In genomic region chr3:161700998-161701397, GRCh38 we compare ENCODE assay signal across 13 cellular contexts.
DNase-seq lines count a peak whose midpoint lies in the region; ATAC-seq lines count a peak whose summit lies in the region.
"Had no signal": no experiment of that assay in that cellular context is flagged by ENCODE, and none has a peak within 500 bp of the region (broad histone marks: within the 10 kb centered on the region; RNA-seq: fewer than 3 reads in every experiment).

No MANE protein-coding gene starts in this region.

- H3K4me1 Mint-ChIP-seq in activated T-cell treated with anti-CD3 and anti-CD28 coated beads, Interleukin-2, amount 50 U/mL, for 4 hours (ENCODE audit: low read depth) = no peaks in the 10 kb centered on the region
- H3K4me1 Mint-ChIP-seq in activated naive CD4-positive, alpha-beta T cell treated with anti-CD3 and anti-CD28 coated beads, Interleukin-2, amount 10 ng/mL, durations not matched to agents 7 days and 5 days = no peaks in the 10 kb centered on the region
- H3K4me1 Mint-ChIP-seq: stimulated activated naive B cell treated with anti-CD40 and anti-IgM and Interleukin-4, amounts not matched to agents 10 μg/mL and 1 μg/mL and 100 μg/mL, for 72 hours had no signal

- DNase-seq in SHP77 (lab: John Stamatoyannopoulos, UW) = peak; percentile 38 to 48
- DNase-seq in SHP77 treated with DMSO at 0.1 percent for 48 hours (lab: John Stamatoyannopoulos, UW) = no peak
- peak; percentile 48 for DNase-seq in NCI-H1105 treated with DMSO at 0.1 percent for 48 hours (lab: John Stamatoyannopoulos, UW)
- DNase-seq in sciatic nerve (ENCODE audit: low spot score) = no peak
- no peak for DNase-seq in DMS79 (lab: John Stamatoyannopoulos, UW)
- no peak for DNase-seq in activated T-cell treated with anti-CD3 and anti-CD28 coated beads, Interleukin-2, amount 50 U/mL, for 4 hours
- no peak for DNase-seq in activated naive CD4-positive, alpha-beta T cell treated with anti-CD3 and anti-CD28 coated beads, Interleukin-2, amount 10 ng/mL, durations not matched to agents 7 days and 5 days
- DNase-seq: ACHN; dermis blood vessel endothelial cell; stimulated activated naive B cell treated with anti-CD40 and anti-IgM and Interleukin-4, amounts not matched to agents 10 μg/mL and 1 μg/mL and 100 μg/mL, for 72 hours had no signal

- H3K36me3 Mint-ChIP-seq in activated T-cell treated with anti-CD3 and anti-CD28 coated beads, Interleukin-2, amount 50 U/mL, for 4 hours (ENCODE audit: insufficient read depth) = no peaks in the 10 kb centered on the region
- no peaks in the 10 kb centered on the region for H3K36me3 Mint-ChIP-seq in activated naive CD4-positive, alpha-beta T cell treated with anti-CD3 and anti-CD28 coated beads, Interleukin-2, amount 10 ng/mL, durations not matched to agents 7 days and 5 days
- H3K36me3 Mint-ChIP-seq: activated naive CD8-positive, alpha-beta T cell; stimulated activated naive B cell treated with anti-CD40 and anti-IgM and Interleukin-4, amounts not matched to agents 10 μg/mL and 1 μg/mL and 100 μg/mL, for 72 hours had no signal

- ATAC-seq in HG02759 (IDR thresholded peaks at IDR 0.05; ENCODE audit: unreplicated experiment) (peak; percentile 65), sciatic nerve (peak; percentile 39)
- ATAC-seq in activated T-cell treated with anti-CD3 and anti-CD28 coated beads, Interleukin-2, amount 50 U/mL, for 4 hours = no peak
- ATAC-seq: heart left ventricle; stimulated activated naive B cell treated with anti-CD40 and anti-IgM and Interleukin-4, amounts not matched to agents 10 μg/mL and 1 μg/mL and 100 μg/mL, for 72 hours had no signal

- CTCF ChIA-PET in activated naive CD4-positive, alpha-beta T cell treated with anti-CD3 and anti-CD28 coated beads, Interleukin-2, amount 10 ng/mL, durations not matched to agents 7 days and 5 days (lab: Charles Lee) = no interaction called here

- no peaks in the 10 kb centered on the region for H3K27me3 Mint-ChIP-seq in activated T-cell treated with anti-CD3 and anti-CD28 coated beads, Interleukin-2, amount 50 U/mL, for 4 hours (ENCODE audit: low read depth)
- no peaks in the 10 kb centered on the region for H3K27me3 Mint-ChIP-seq in activated naive CD4-positive, alpha-beta T cell treated with anti-CD3 and anti-CD28 coated beads, Interleukin-2, amount 10 ng/mL, durations not matched to agents 7 days and 5 days
- H3K27me3 Mint-ChIP-seq: activated naive CD8-positive, alpha-beta T cell; stimulated activated naive B cell treated with anti-CD40 and anti-IgM and Interleukin-4, amounts not matched to agents 10 μg/mL and 1 μg/mL and 100 μg/mL, for 72 hours had no signal

- H3K9me3 Mint-ChIP-seq in activated T-cell treated with anti-CD3 and anti-CD28 coated beads, Interleukin-2, amount 50 U/mL, for 4 hours = peaks cover 11% of the 10 kb centered on the region
- H3K9me3 Mint-ChIP-seq in activated naive CD4-positive, alpha-beta T cell treated with anti-CD3 and anti-CD28 coated beads, Interleukin-2, amount 10 ng/mL, durations not matched to agents 7 days and 5 days = no peaks in the 10 kb centered on the region

- H3K4me3 Mint-ChIP-seq in activated T-cell treated with anti-CD3 and anti-CD28 coated beads, Interleukin-2, amount 50 U/mL, for 4 hours = no peak overlapping the region
- no peak overlapping the region for H3K4me3 Mint-ChIP-seq in activated naive CD4-positive, alpha-beta T cell treated with anti-CD3 and anti-CD28 coated beads, Interleukin-2, amount 10 ng/mL, durations not matched to agents 7 days and 5 days
- H3K4me3 Mint-ChIP-seq: activated naive CD8-positive, alpha-beta T cell; stimulated activated naive B cell treated with anti-CD40 and anti-IgM and Interleukin-4, amounts not matched to agents 10 μg/mL and 1 μg/mL and 100 μg/mL, for 72 hours had no signal

- H3K27ac Mint-ChIP-seq in activated naive CD4-positive, alpha-beta T cell treated with anti-CD3 and anti-CD28 coated beads, Interleukin-2, amount 10 ng/mL, durations not matched to agents 7 days and 5 days = no peak overlapping the region
- H3K27ac Mint-ChIP-seq: activated naive CD8-positive, alpha-beta T cell; stimulated activated naive B cell treated with anti-CD40 and anti-IgM and Interleukin-4, amounts not matched to agents 10 μg/mL and 1 μg/mL and 100 μg/mL, for 72 hours had no signal

- intact Hi-C loops in sciatic nerve (cut with DNase I) = no loop called here

Comparison
In these comparisons a context has a peak if more than half of its experiments do, and no peak if none do; other contexts are left out.
1. DNase-seq: peak in SHP77 (2 of 2) and NCI-H1105 treated with DMSO at 0.1 percent for 48 hours (single experiment); none in SHP77 treated with DMSO at 0.1 percent for 48 hours (single experiment), sciatic nerve (single experiment), DMS79 (single experiment), activated T-cell treated with anti-CD3 and anti-CD28 coated beads, Interleukin-2, amount 50 U/mL, for 4 hours (single experiment) and activated naive CD4-positive, alpha-beta T cell treated with anti-CD3 and anti-CD28 coated beads, Interleukin-2, amount 10 ng/mL, durations not matched to agents 7 days and 5 days (single experiment).
2. ATAC-seq: peak in HG02759 (single experiment) and sciatic nerve (single experiment); none in activated T-cell treated with anti-CD3 and anti-CD28 coated beads, Interleukin-2, amount 50 U/mL, for 4 hours (0 of 2).